ENCODE assay signal across 23 cellular contexts in genomic region chr10:7107287-7107686, GRCh38.
DNase-seq lines count a peak whose midpoint lies in the region; ATAC-seq and TF ChIP-seq lines count a peak whose summit lies in the region.
"Had no signal": no experiment of that assay in that cellular context is flagged by ENCODE, and none has a peak within 500 bp of the region (broad histone marks: within the 10 kb centered on the region; RNA-seq: fewer than 3 reads in every experiment).

No MANE protein-coding gene starts in this region.

- in situ Hi-C loops in brain microvascular endothelial cell (cut with HindIII; ENCODE audit: low pct_ligation_motif_present, low sequenced_read_pairs) = loop anchor here (25.0 kb wide), 1 partner anchor 305 kb away; the partner anchor contains the start of gene SFMBT2

- DNase-seq in AG04449 (ENCODE audit: low read depth, low spot score) (peak; percentile 54), BJ (ENCODE audit: low read depth) (peak; percentile 52), brain microvascular endothelial cell (peak; percentile 47), left lung (no peak), NCI-H187 (lab: John Stamatoyannopoulos, UW) (no peak), NOMO-1 (lab: John Stamatoyannopoulos, UW; ENCODE audit: unreplicated experiment in 2 of 2) (no peak)
- DNase-seq: activated CD8-positive, alpha-beta memory T cell treated with anti-CD3 and anti-CD28 coated beads, Interleukin-2, amount 10 ng/mL, durations not matched to agents 7 days and 5 days; hippocampal formation; MM.1S; NCI-H1694 treated with DMSO at 0.1 percent for 48 hours; NCI-H345; right cardiac atrium; RPMI8226; stimulated activated CD4-positive, alpha-beta T cell treated with anti-CD3 and anti-CD28 coated beads, Interleukin-4, amount 100 ng/mL, for 1 hour; stimulated activated CD8-positive, alpha-beta memory T cell treated with anti-CD3 and anti-CD28 coated beads, Interleukin-4, amount 100 ng/mL, for 48 hours; SW 1271; WERI-Rb-1 had no signal

- intact Hi-C loops in left lung (cut with DNase I) = no loop called here

- CTCF ChIA-PET in AG04449 (lab: Yijun Ruan, JAX) = no interaction called here
- CTCF ChIA-PET in BJ (lab: Yijun Ruan, JAX) = no interaction called here

- H3K27me3 ChIP-seq in BJ (ENCODE audit: control insufficient read depth, insufficient read depth, low read length) (no peaks in the 10 kb centered on the region), brain microvascular endothelial cell (replicated peaks) (no peaks in the 10 kb centered on the region), left lung (no peaks in the 10 kb centered on the region)
- H3K27me3 ChIP-seq: BLaER1 treated with 17β-estradiol and CSF1 and Interleukin-3, amounts not matched to agents 10 nM and 100 nM; esophagus muscularis mucosa; neutrophil had no signal

- H3K36me3 ChIP-seq in BJ (ENCODE audit: control insufficient read depth, insufficient read depth, low read length) (no peaks in the 10 kb centered on the region), brain microvascular endothelial cell (replicated peaks) (no peaks in the 10 kb centered on the region), left lung (no peaks in the 10 kb centered on the region)
- H3K36me3 ChIP-seq: esophagus muscularis mucosa, neutrophil, WERI-Rb-1 had no signal

- ATAC-seq in left lung (peak; percentile 33), GM19328 (IDR thresholded peaks at IDR 0.05; ENCODE audit: unreplicated experiment) (no peak), GM21381 (IDR thresholded peaks at IDR 0.05; ENCODE audit: unreplicated experiment) (no peak)
- ATAC-seq: activated CD8-positive, alpha-beta memory T cell treated with anti-CD3 and anti-CD28 coated beads, Interleukin-2, amount 10 ng/mL, durations not matched to agents 7 days and 5 days; GM23338; right cardiac atrium had no signal

- H3K4me3 ChIP-seq in AG04449 (ENCODE audit: low read depth, low read length) = no peak overlapping the region
- H3K4me3 ChIP-seq in BJ (ENCODE audit: low read depth, low read length) = no peak overlapping the region
- no peak overlapping the region for H3K4me3 ChIP-seq in brain microvascular endothelial cell (ENCODE audit: low read depth, low read length)
- no peak overlapping the region for H3K4me3 ChIP-seq in left lung
- H3K4me3 ChIP-seq: BLaER1 treated with 17β-estradiol and CSF1 and Interleukin-3, amounts not matched to agents 10 nM and 100 nM; esophagus muscularis mucosa; GM23338 had no signal

- no peak for TF ChIP-seq CTCF in AG04449 (IDR thresholded peaks at IDR 0.05; ENCODE audit: insufficient read depth, low read length, missing control alignments)
- TF ChIP-seq CTCF in BJ (IDR thresholded peaks at IDR 0.05; ENCODE audit: insufficient read depth, low read depth, low read length) = no peak
- no peak for TF ChIP-seq CTCF in brain microvascular endothelial cell (IDR thresholded peaks at IDR 0.05; ENCODE audit: low read depth, low read length, missing control alignments)
- no peak for TF ChIP-seq CTCF in left lung (IDR thresholded peaks at IDR 0.05)

- peak overlapping the region; percentile 19 for H3K27ac ChIP-seq in brain microvascular endothelial cell
- no peak overlapping the region for H3K27ac ChIP-seq in left lung
- H3K27ac ChIP-seq: BLaER1 treated with 17β-estradiol and CSF1 and Interleukin-3, amounts not matched to agents 10 nM and 100 nM; esophagus muscularis mucosa; neutrophil; WERI-Rb-1 had no signal

- POLR2A ChIA-PET in AG04449 (lab: Yijun Ruan, JAX) = no interaction called here
- POLR2A ChIA-PET in BJ (lab: Charles Lee) = no interaction called here

- no peaks in the 10 kb centered on the region for H3K9me3 ChIP-seq in left lung
- H3K9me3 ChIP-seq: esophagus muscularis mucosa, neutrophil had no signal

- H3K4me1 ChIP-seq in left lung = no peaks in the 10 kb centered on the region
- H3K4me1 ChIP-seq: esophagus muscularis mucosa had no signal

Comparison
In these comparisons a context has a peak if more than half of its experiments do, and no peak if none do; other contexts are left out.
1. DNase-seq: peak in AG04449 (single experiment), BJ (single experiment) and brain microvascular endothelial cell (single experiment); none in left lung (0 of 2), NCI-H187 (0 of 2) and NOMO-1 (0 of 2).